ENCODE assay signal across 2 cellular contexts in the genomic region with DNA sequence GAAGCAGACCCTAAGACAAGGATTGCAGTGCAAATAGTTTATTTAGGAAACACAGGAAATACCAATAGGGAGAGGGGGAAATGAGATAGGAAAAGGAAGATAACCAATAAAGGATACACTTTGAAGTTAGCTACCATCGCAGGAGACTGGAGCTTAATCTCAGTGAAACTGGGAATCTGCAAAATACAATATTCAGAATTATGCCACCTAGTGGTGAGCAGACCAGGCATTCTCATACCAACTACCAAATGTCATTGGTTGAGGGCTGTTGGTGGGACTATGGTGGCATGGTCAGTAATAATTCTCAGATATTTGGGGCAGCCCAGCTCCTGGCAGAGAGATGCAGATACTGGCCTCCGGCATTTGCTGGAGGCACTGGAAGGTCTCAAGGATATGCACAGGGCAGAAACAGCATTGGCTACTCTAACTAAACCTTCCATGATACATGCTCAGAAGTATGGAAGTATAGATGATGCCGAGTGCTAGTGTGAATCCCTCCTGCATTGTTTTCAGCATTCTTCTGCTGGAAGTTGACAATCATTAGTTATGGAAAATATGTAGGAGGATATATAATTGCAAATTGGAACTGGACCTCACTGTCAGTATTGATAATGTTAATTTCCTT.
TF ChIP-seq lines count a peak whose summit lies in the region.

No MANE protein-coding gene starts in this region.

TF ChIP-seq in GM12878, 131 proteins besides CTCF, POLR2A, EP300 and RAD21:
- TF ChIP-seq SIX5 (IDR thresholded peaks at IDR 0.05; ENCODE audit: low read depth, low read length, severe bottlenecking) (no peak), GABPA (IDR thresholded peaks at IDR 0.05; ENCODE audit: low read depth) (no peak), SMC3 (IDR thresholded peaks at IDR 0.05; ENCODE audit: borderline replicate concordance, low read length) (peak; percentile 55; the same call in 1 of the 2 replicates)

TF ChIP-seq in HepG2, 621 proteins besides CTCF, POLR2A, EP300 and RAD21:
- TF ChIP-seq CREB1 (IDR thresholded peaks at IDR 0.05) (no peak), CREB1 (CRISPR knock-in tag; IDR thresholded peaks at IDR 0.05) (peak; percentile 52; the same call in 1 of the 2 replicates), ZNF558 (CRISPR knock-in tag; IDR thresholded peaks at IDR 0.05; ENCODE audit: borderline replicate concordance) (no peak), FOXA3 (CRISPR knock-in tag; IDR thresholded peaks at IDR 0.05) (0 out of 2 replicates have a peak, but pooled peaks have one; percentile 8), RXRB (CRISPR knock-in tag; IDR thresholded peaks at IDR 0.05; ENCODE audit: borderline replicate concordance) (peak; percentile 38; the same call in 1 of the 2 replicates), MED1 (CRISPR knock-in tag; IDR thresholded peaks at IDR 0.05) (0 out of 2 replicates have a peak, but pooled peaks have one; percentile 24), TBP (CRISPR knock-in tag; IDR thresholded peaks at IDR 0.05) (no peak), SMC3 (IDR thresholded peaks at IDR 0.05; ENCODE audit: low read length) (peak; percentile 61), EED (CRISPR knock-in tag; IDR thresholded peaks at IDR 0.05) (no peak), STAG1 (CRISPR knock-in tag; IDR thresholded peaks at IDR 0.05) (peak; percentile 60), ZSCAN9 (CRISPR knock-in tag; IDR thresholded peaks at IDR 0.05; ENCODE audit: borderline replicate concordance) (no peak), ZNF644 (CRISPR knock-in tag; IDR thresholded peaks at IDR 0.05; ENCODE audit: low read depth) (0 out of 2 replicates have a peak, but pooled peaks have one; percentile 51), NFYC (CRISPR knock-in tag; IDR thresholded peaks at IDR 0.05) (0 out of 2 replicates have a peak, but pooled peaks have one; percentile 40), SMAD1 (CRISPR knock-in tag; IDR thresholded peaks at IDR 0.05; ENCODE audit: borderline replicate concordance, low read depth) (no peak), ZNF615 (CRISPR knock-in tag; IDR thresholded peaks at IDR 0.05; ENCODE audit: borderline replicate concordance) (no peak), TEAD3 (CRISPR knock-in tag; optimal IDR thresholded peaks at IDR 0.05; ENCODE audit: borderline replicate concordance) (peak; percentile 49), PPARG (CRISPR knock-in tag; conservative IDR thresholded peaks at IDR 0.05) (peak; percentile 65), NONO (IDR thresholded peaks at IDR 0.05) (no peak), NONO (CRISPR knock-in tag; conservative IDR thresholded peaks at IDR 0.05) (0 out of 2 replicates have a peak, but pooled peaks have one; percentile 34), SOX13 (IDR thresholded peaks at IDR 0.05) (no peak), SOX13 (CRISPR knock-in tag; conservative IDR thresholded peaks at IDR 0.05 in 1 of 2, IDR thresholded peaks at IDR 0.05 in 1 of 2) (no peak), PAWR (CRISPR knock-in tag; IDR thresholded peaks at IDR 0.05; ENCODE audit: borderline replicate concordance) (no peak)
- TF ChIP-seq, protein P1, sequence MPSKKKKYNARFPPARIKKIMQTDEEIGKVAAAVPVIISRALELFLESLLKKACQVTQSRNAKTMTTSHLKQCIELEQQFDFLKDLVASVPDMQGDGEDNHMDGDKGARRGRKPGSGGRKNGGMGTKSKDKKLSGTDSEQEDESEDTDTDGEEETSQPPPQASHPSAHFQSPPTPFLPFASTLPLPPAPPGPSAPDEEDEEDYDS (CRISPR knock-in tag; IDR thresholded peaks at IDR 0.05), result no peak
